ENCODE assay signal across 2 cellular contexts in genomic region chr11:63813563-63814382, GRCh38.
TF ChIP-seq lines count a peak whose summit lies in the region.

No MANE protein-coding gene starts in this region.

TF ChIP-seq in WTC11, 78 proteins besides CTCF, POLR2A, EP300 and RAD21 (continued from another document and continues in another):
- TF ChIP-seq HMGXB4 (CRISPR knock-in tag; IDR thresholded peaks at IDR 0.05) (peak; percentile 41; the same call in 1 of the 2 replicates), ZBTB21 (CRISPR knock-in tag; IDR thresholded peaks at IDR 0.05; ENCODE audit: borderline replicate concordance) (no peak), MLX (CRISPR knock-in tag; IDR thresholded peaks at IDR 0.05) (no peak), SP1 (CRISPR knock-in tag; conservative IDR thresholded peaks at IDR 0.05) (peak; percentile 28), NFYB (CRISPR knock-in tag; conservative IDR thresholded peaks at IDR 0.05; ENCODE audit: low read depth) (no peak), KAT7 (CRISPR knock-in tag; IDR thresholded peaks at IDR 0.05; ENCODE audit: borderline replicate concordance) (peak; percentile 21; the same call in 1 of the 2 replicates), ZNF219 (CRISPR knock-in tag; IDR thresholded peaks at IDR 0.05; ENCODE audit: borderline replicate concordance) (no peak), MAX (CRISPR knock-in tag; IDR thresholded peaks at IDR 0.05) (no peak), JUN (CRISPR knock-in tag; IDR thresholded peaks at IDR 0.05) (0 out of 2 replicates have a peak, but pooled peaks have one; percentile 24), CBFB (CRISPR knock-in tag; IDR thresholded peaks at IDR 0.05; ENCODE audit: low read depth) (no peak), STAT6 (CRISPR knock-in tag; conservative IDR thresholded peaks at IDR 0.05; ENCODE audit: low read depth) (no peak), MYBL2 (CRISPR knock-in tag; IDR thresholded peaks at IDR 0.05) (peak; percentile 27; the same call in 1 of the 2 replicates), FOXP1 (CRISPR knock-in tag; IDR thresholded peaks at IDR 0.05; ENCODE audit: borderline replicate concordance) (0 out of 2 replicates have a peak, but pooled peaks have one; percentile 4), CREM (CRISPR knock-in tag; IDR thresholded peaks at IDR 0.05) (no peak), RELA (CRISPR knock-in tag; IDR thresholded peaks at IDR 0.05; ENCODE audit: borderline replicate concordance) (no peak), ZNF396 (CRISPR knock-in tag; IDR thresholded peaks at IDR 0.05; ENCODE audit: borderline replicate concordance) (no peak), GTF2I (CRISPR knock-in tag; conservative IDR thresholded peaks at IDR 0.05) (no peak), ZMAT4 (CRISPR knock-in tag; IDR thresholded peaks at IDR 0.05) (no peak), EMX1 (CRISPR knock-in tag; IDR thresholded peaks at IDR 0.05) (no peak), ELF4 (CRISPR knock-in tag; IDR thresholded peaks at IDR 0.05; ENCODE audit: low read depth) (no peak), ESRRA (CRISPR knock-in tag; IDR thresholded peaks at IDR 0.05; ENCODE audit: borderline replicate concordance) (no peak), ETV6 (CRISPR knock-in tag; IDR thresholded peaks at IDR 0.05) (no peak; the same call in 1 of the 2 replicates), CDX4 (CRISPR knock-in tag; IDR thresholded peaks at IDR 0.05; ENCODE audit: borderline replicate concordance) (no peak)

TF ChIP-seq in HepG2, 621 proteins besides CTCF, POLR2A, EP300 and RAD21 (continued from another document and continues in another):
- TF ChIP-seq ZNF770 (CRISPR knock-in tag; IDR thresholded peaks at IDR 0.05), result 0 out of 2 replicates have a peak, but pooled peaks have one; percentile 43
- no peak for TF ChIP-seq FIP1L1 (IDR thresholded peaks at IDR 0.05; ENCODE audit: borderline replicate concordance, insufficient read depth, low read depth, low read length)
- TF ChIP-seq BRD4 (CRISPR knock-in tag; IDR thresholded peaks at IDR 0.05), result no peak
- TF ChIP-seq THAP11 (CRISPR knock-in tag; IDR thresholded peaks at IDR 0.05), result no peak; the same call in 1 of the 2 replicates
- no peak for TF ChIP-seq ZNF292 (CRISPR knock-in tag; IDR thresholded peaks at IDR 0.05; ENCODE audit: borderline replicate concordance, low read depth)
- TF ChIP-seq FOXO4 (CRISPR knock-in tag; conservative IDR thresholded peaks at IDR 0.05), result no peak
- TF ChIP-seq CERS6 (CRISPR knock-in tag; IDR thresholded peaks at IDR 0.05), result no peak
- 0 out of 2 replicates have a peak, but pooled peaks have one; percentile 27 for TF ChIP-seq HMG20B (CRISPR knock-in tag; conservative IDR thresholded peaks at IDR 0.05)
- no peak for TF ChIP-seq TERF1 (CRISPR knock-in tag; IDR thresholded peaks at IDR 0.05)
- TF ChIP-seq MED1 (CRISPR knock-in tag; IDR thresholded peaks at IDR 0.05), result no peak
- no peak for TF ChIP-seq KDM3A (CRISPR knock-in tag; IDR thresholded peaks at IDR 0.05; ENCODE audit: low read depth)
- TF ChIP-seq HIVEP1 (CRISPR knock-in tag; IDR thresholded peaks at IDR 0.05), result peak; percentile 53; the same call in 1 of the 2 replicates
- TF ChIP-seq MLXIP (CRISPR knock-in tag; IDR thresholded peaks at IDR 0.05; ENCODE audit: borderline replicate concordance), result no peak
- TF ChIP-seq ZBTB1 (CRISPR knock-in tag; IDR thresholded peaks at IDR 0.05; ENCODE audit: borderline replicate concordance), result no peak
- TF ChIP-seq RNF2 (conservative IDR thresholded peaks at IDR 0.05; ENCODE audit: low read depth), result no peak
- no peak for TF ChIP-seq ZBTB10 (CRISPR knock-in tag; IDR thresholded peaks at IDR 0.05; ENCODE audit: borderline replicate concordance)
- no peak for TF ChIP-seq MED8 (CRISPR knock-in tag; IDR thresholded peaks at IDR 0.05; ENCODE audit: insufficient replicate concordance)
- no peak for TF ChIP-seq ATF7 (IDR thresholded peaks at IDR 0.05)
- no peak for TF ChIP-seq ATF7 (CRISPR knock-in tag; IDR thresholded peaks at IDR 0.05)
- no peak for TF ChIP-seq ZBTB14 (CRISPR knock-in tag; IDR thresholded peaks at IDR 0.05)
- TF ChIP-seq ZNF343 (CRISPR knock-in tag; IDR thresholded peaks at IDR 0.05), result no peak; the same call in 1 of the 2 replicates
- peak; percentile 41; the same call in 1 of the 2 replicates for TF ChIP-seq NCOA1 (CRISPR knock-in tag; IDR thresholded peaks at IDR 0.05)
- TF ChIP-seq ASH2L (IDR thresholded peaks at IDR 0.05; ENCODE audit: insufficient read length, low read depth, low read length), result no peak
- no peak for TF ChIP-seq TFAP4 (IDR thresholded peaks at IDR 0.05; ENCODE audit: borderline replicate concordance, low read depth)
- TF ChIP-seq ESRRA (CRISPR knock-in tag; IDR thresholded peaks at IDR 0.05; ENCODE audit: low read depth), result no peak
- no peak for TF ChIP-seq BCL6 (CRISPR knock-in tag; IDR thresholded peaks at IDR 0.05)
- no peak; the same call in 1 of the 2 replicates for TF ChIP-seq GLI4 (CRISPR knock-in tag; IDR thresholded peaks at IDR 0.05; ENCODE audit: borderline replicate concordance)
- TF ChIP-seq BCL3 (CRISPR knock-in tag; IDR thresholded peaks at IDR 0.05), result peak; percentile 73; the same call in 1 of the 2 replicates
- no peak for TF ChIP-seq CHD4 (IDR thresholded peaks at IDR 0.05; ENCODE audit: borderline replicate concordance, low read length)
- no peak for TF ChIP-seq ZGPAT (CRISPR knock-in tag; IDR thresholded peaks at IDR 0.05)
